9 cellular contexts compared by ENCODE assay signal in the genomic region with DNA sequence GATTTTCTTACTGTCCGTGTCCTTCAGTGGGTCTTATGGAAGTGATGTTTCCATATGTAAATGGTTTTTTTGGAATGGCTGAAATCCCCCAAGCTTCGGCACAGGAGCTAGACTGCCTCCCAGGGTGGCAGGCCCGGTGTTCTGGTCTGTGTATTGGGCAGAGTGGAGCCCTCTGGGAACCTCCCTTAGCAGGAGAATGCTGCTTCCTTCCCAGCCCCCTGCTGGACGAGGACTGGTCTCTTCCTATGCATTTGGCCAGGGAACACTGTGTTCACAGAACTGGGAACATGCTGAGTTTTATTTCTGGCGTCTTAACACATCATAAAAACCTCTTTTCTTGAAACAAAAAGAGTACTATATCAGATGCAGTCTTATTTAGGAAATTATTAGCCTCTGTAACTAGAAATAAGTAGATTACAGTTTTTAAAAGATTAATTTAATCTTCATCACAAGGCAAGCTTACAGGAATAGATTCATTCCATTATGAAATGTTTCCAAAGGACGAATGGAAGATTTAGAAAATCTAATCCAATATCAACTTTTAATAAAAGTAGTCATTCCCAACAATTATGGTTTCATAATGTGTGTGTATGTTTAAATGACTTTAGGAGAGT. TPM values are rescaled to one million over a fixed set of nuclear protein-coding genes. Genes with fewer than 3 reads are reported as not detected.
DNase-seq lines count a peak whose midpoint lies in the region; ATAC-seq and TF ChIP-seq lines count a peak whose summit lies in the region.
"Had no signal": no experiment of that assay in that cellular context is flagged by ENCODE, and none has a peak within 500 bp of the region (broad histone marks: within the 10 kb centered on the region; RNA-seq: fewer than 3 reads in every experiment).

No MANE protein-coding gene starts in this region.

- no peak overlapping the region for H3K4me3 ChIP-seq in epithelial cell of proximal tubule (ENCODE audit: low read depth, low read length)
- no peak overlapping the region for H3K4me3 ChIP-seq in neural progenitor cell

- peak; percentile 69 for TF ChIP-seq CTCF in epithelial cell of proximal tubule (conservative IDR thresholded peaks at IDR 0.05; ENCODE audit: low read depth, low read length)
- TF ChIP-seq CTCF in neural progenitor cell (IDR thresholded peaks at IDR 0.05): peak; percentile 51

- H3F3A ChIP-seq in neural progenitor cell (ENCODE audit: low read depth): no peaks in the 10 kb centered on the region

- H3K27me3 Mint-ChIP-seq in neural progenitor cell (ENCODE audit: insufficient read depth, low read depth): peaks cover 3% of the 10 kb centered on the region
- H3K27me3 Mint-ChIP-seq: B cell had no signal

- no peak overlapping the region for H3K4me2 ChIP-seq in neural progenitor cell

- H3K4me3 Mint-ChIP-seq in neural progenitor cell: no peak overlapping the region
- H3K4me3 Mint-ChIP-seq: B cell had no signal

- no peaks in the 10 kb centered on the region for H3K4me1 ChIP-seq in neural progenitor cell

- peak; percentile 64 for DNase-seq in DMS53 (lab: John Stamatoyannopoulos, UW)
- DNase-seq in DMS53 treated with DMSO at 0.1 percent for 48 hours (lab: John Stamatoyannopoulos, UW; ENCODE audit: unreplicated experiment): no peak
- peak; percentile 39 for DNase-seq in NCI-H82 treated with DMSO at 0.1 percent for 48 hours (lab: John Stamatoyannopoulos, UW; ENCODE audit: unreplicated experiment)
- DNase-seq in epithelial cell of proximal tubule (ENCODE audit: low read depth): no peak
- DNase-seq in neural progenitor cell (ENCODE audit: low spot score): peak; percentile 46
- DNase-seq in activated CD4-positive, alpha-beta T cell treated with anti-CD3 and anti-CD28 coated beads, Interleukin-2, amount 50 U/mL, for 4 hours: no peak

- H3K9me3 ChIP-seq in neural progenitor cell (ENCODE audit: low read depth): no peaks in the 10 kb centered on the region

- H3K9me3 Mint-ChIP-seq in neural progenitor cell: no peaks in the 10 kb centered on the region

- H3K4me1 Mint-ChIP-seq in neural progenitor cell: peaks cover 12% of the 10 kb centered on the region

- no peak overlapping the region for H3K27ac Mint-ChIP-seq in neural progenitor cell
- H3K27ac Mint-ChIP-seq: B cell had no signal

- peaks cover 4% of the 10 kb centered on the region for H3K27me3 ChIP-seq in neural progenitor cell

- no peaks in the 10 kb centered on the region for H4K20me1 ChIP-seq in neural progenitor cell (ENCODE audit: low read depth)

- no peak overlapping the region for H2AFZ ChIP-seq in neural progenitor cell (replicated peaks)

- H3K79me2 ChIP-seq in neural progenitor cell (ENCODE audit: low read depth): no peaks in the 10 kb centered on the region

- H3K27ac ChIP-seq in neural progenitor cell: no peak overlapping the region

- no peaks in the 10 kb centered on the region for H3K36me3 ChIP-seq in neural progenitor cell

- no peaks in the 10 kb centered on the region for H3K36me3 Mint-ChIP-seq in neural progenitor cell

- ATAC-seq in HG02678 (IDR thresholded peaks at IDR 0.05; ENCODE audit: unreplicated experiment): no peak
- no peak for ATAC-seq in HG03196 (IDR thresholded peaks at IDR 0.05; ENCODE audit: unreplicated experiment)

- H3K9ac ChIP-seq in neural progenitor cell: no peak overlapping the region

RNA-seq across cellular contexts. Expression of a gene that starts 56.6 kb away (rescaled TPM):
- 8.5 and 11.0 TPM in 2 replicates for total RNA-seq in epithelial cell of proximal tubule
- total RNA-seq in neural progenitor cell (ENCODE audit: low replicate concordance): 0.25 TPM in 1 of 2 replicates, not detected in the other

Comparison
In these comparisons a context has a peak if more than half of its experiments do, and no peak if none do; other contexts are left out.
1. DNase-seq: peak in DMS53 (single experiment), NCI-H82 treated with DMSO at 0.1 percent for 48 hours (single experiment) and neural progenitor cell (single experiment); none in DMS53 treated with DMSO at 0.1 percent for 48 hours (single experiment), epithelial cell of proximal tubule (single experiment) and activated CD4-positive, alpha-beta T cell treated with anti-CD3 and anti-CD28 coated beads, Interleukin-2, amount 50 U/mL, for 4 hours (0 of 2).